In the genomic region with DNA sequence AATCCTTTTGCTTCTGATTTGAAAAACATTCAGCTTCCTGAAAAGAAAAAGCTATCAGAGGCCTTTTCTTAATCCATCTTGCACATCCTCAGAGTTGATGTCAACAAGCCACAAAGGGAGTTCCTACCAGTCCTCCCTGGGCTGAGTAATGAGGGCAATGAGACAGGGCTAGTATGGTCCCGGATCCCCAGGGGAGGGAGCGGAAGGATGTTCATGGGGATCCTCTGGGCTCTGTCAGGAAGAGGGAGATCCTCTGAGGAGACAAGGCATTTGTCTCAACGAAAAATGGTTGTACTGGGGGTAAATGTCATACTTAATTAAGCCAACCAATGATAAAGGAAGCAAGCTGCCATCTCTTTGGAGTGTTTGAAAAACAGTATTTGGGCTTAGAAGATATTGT, we compare ENCODE assay signal across 1 cellular context.
TF ChIP-seq lines count a peak whose summit lies in the region.

No MANE protein-coding gene starts in this region.

TF ChIP-seq in HepG2, 621 proteins besides CTCF, POLR2A, EP300 and RAD21 (continued from another document):
- TF ChIP-seq, protein P1, sequence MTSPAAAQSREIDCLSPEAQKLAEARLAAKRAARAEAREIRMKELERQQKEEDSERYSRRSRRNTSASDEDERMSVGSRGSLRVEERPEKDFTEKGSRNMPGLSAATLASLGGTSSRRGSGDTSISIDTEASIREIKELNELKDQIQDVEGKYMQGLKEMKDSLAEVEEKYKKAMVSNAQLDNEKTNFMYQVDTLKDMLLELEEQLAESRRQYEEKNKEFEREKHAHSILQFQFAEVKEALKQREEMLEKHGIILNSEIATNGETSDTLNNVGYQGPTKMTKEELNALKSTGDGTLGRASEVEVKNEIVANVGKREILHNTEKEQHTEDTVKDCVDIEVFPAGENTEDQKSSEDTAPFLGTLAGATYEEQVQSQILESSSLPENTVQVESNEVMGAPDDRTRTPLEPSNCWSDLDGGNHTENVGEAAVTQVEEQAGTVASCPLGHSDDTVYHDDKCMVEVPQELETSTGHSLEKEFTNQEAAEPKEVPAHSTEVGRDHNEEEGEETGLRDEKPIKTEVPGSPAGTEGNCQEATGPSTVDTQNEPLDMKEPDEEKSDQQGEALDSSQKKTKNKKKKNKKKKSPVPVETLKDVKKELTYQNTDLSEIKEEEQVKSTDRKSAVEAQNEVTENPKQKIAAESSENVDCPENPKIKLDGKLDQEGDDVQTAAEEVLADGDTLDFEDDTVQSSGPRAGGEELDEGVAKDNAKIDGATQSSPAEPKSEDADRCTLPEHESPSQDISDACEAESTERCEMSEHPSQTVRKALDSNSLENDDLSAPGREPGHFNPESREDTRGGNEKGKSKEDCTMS (CRISPR knock-in tag; conservative IDR thresholded peaks at IDR 0.05) = no peak
- TF ChIP-seq, protein P2, sequence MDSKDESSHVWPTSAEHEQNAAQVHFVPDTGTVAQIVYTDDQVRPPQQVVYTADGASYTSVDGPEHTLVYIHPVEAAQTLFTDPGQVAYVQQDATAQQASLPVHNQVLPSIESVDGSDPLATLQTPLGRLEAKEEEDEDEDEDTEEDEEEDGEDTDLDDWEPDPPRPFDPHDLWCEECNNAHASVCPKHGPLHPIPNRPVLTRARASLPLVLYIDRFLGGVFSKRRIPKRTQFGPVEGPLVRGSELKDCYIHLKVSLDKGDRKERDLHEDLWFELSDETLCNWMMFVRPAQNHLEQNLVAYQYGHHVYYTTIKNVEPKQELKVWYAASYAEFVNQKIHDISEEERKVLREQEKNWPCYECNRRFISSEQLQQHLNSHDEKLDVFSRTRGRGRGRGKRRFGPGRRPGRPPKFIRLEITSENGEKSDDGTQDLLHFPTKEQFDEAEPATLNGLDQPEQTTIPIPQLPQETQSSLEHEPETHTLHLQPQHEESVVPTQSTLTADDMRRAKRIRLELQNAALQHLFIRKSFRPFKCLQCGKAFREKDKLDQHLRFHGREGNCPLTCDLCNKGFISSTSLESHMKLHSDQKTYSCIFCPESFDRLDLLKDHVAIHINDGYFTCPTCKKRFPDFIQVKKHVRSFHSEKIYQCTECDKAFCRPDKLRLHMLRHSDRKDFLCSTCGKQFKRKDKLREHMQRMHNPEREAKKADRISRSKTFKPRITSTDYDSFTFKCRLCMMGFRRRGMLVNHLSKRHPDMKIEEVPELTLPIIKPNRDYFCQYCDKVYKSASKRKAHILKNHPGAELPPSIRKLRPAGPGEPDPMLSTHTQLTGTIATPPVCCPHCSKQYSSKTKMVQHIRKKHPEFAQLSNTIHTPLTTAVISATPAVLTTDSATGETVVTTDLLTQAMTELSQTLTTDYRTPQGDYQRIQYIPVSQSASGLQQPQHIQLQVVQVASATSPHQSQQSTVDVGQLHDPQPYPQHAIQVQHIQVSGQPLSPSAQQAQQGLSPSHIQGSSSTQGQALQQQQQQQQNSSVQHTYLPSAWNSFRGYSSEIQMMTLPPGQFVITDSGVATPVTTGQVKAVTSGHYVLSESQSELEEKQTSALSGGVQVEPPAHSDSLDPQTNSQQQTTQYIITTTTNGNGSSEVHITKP (CRISPR knock-in tag; IDR thresholded peaks at IDR 0.05; ENCODE audit: low read depth) = no peak
- no peak for TF ChIP-seq ZNF770 (CRISPR knock-in tag; IDR thresholded peaks at IDR 0.05)
- TF ChIP-seq MTF1 (CRISPR knock-in tag; IDR thresholded peaks at IDR 0.05) = no peak
- no peak for TF ChIP-seq NFE2L2 (IDR thresholded peaks at IDR 0.05; ENCODE audit: low read length)
- no peak for TF ChIP-seq ZNF282 (IDR thresholded peaks at IDR 0.05; ENCODE audit: partially characterized antibody)
- TF ChIP-seq, protein P3, sequence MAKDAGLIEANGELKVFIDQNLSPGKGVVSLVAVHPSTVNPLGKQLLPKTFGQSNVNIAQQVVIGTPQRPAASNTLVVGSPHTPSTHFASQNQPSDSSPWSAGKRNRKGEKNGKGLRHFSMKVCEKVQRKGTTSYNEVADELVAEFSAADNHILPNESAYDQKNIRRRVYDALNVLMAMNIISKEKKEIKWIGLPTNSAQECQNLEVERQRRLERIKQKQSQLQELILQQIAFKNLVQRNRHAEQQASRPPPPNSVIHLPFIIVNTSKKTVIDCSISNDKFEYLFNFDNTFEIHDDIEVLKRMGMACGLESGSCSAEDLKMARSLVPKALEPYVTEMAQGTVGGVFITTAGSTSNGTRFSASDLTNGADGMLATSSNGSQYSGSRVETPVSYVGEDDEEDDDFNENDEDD (CRISPR knock-in tag; IDR thresholded peaks at IDR 0.05; ENCODE audit: borderline replicate concordance) = no peak
- TF ChIP-seq GATA4 (IDR thresholded peaks at IDR 0.05; ENCODE audit: borderline replicate concordance, low read depth) = no peak
- no peak for TF ChIP-seq TBP (CRISPR knock-in tag; IDR thresholded peaks at IDR 0.05)
